18 cellular contexts compared by ENCODE assay signal in genomic region chr3:71318459-71318827, GRCh38.
DNase-seq lines count a peak whose midpoint lies in the region; ATAC-seq and TF ChIP-seq lines count a peak whose summit lies in the region.
"Had no signal": no experiment of that assay in that cellular context is flagged by ENCODE, and none has a peak within 500 bp of the region (broad histone marks: within the 10 kb centered on the region; RNA-seq: fewer than 3 reads in every experiment).

No MANE protein-coding gene starts in this region.

- H3K27ac Mint-ChIP-seq in activated T-cell treated with anti-CD3 and anti-CD28 coated beads, Interleukin-2, amount 50 U/mL, for 24 hours = peak overlapping the region; percentile 42
- peak overlapping the region; percentile 27 for H3K27ac Mint-ChIP-seq in stimulated activated naive B cell treated with anti-CD40 and anti-IgM and Interleukin-4, amounts not matched to agents 10 μg/mL and 1 μg/mL and 100 μg/mL, for 72 hours
- no peak overlapping the region for H3K27ac Mint-ChIP-seq in endothelial cell (ENCODE audit: unreplicated experiment)
- H3K27ac Mint-ChIP-seq: activated CD4-positive, alpha-beta memory T cell treated with anti-CD3 and anti-CD28 coated beads, Interleukin-2, amount 10 ng/mL, durations not matched to agents 7 days and 5 days had no signal

- H3K4me1 Mint-ChIP-seq in activated T-cell treated with anti-CD3 and anti-CD28 coated beads, Interleukin-2, amount 50 U/mL, for 24 hours (ENCODE audit: low read depth) = peaks cover 36% of the 10 kb centered on the region
- peaks cover 21 to 60% of the 10 kb centered on the region in 2 donors for H3K4me1 Mint-ChIP-seq in stimulated activated naive B cell treated with anti-CD40 and anti-IgM and Interleukin-4, amounts not matched to agents 10 μg/mL and 1 μg/mL and 100 μg/mL, for 72 hours
- no peaks in the 10 kb centered on the region for H3K4me1 Mint-ChIP-seq in endothelial cell (ENCODE audit: unreplicated experiment)
- H3K4me1 Mint-ChIP-seq: activated CD4-positive, alpha-beta memory T cell treated with anti-CD3 and anti-CD28 coated beads, Interleukin-2, amount 10 ng/mL, durations not matched to agents 7 days and 5 days had no signal

- no peak overlapping the region for H2AFZ ChIP-seq in OCI-LY7 (ENCODE audit: low read length)

- no peaks in the 10 kb centered on the region for H3K9me2 ChIP-seq in OCI-LY7 (ENCODE audit: insufficient read depth, low read length)

- POLR2A ChIA-PET in OCI-LY7 (lab: Charles Lee) = interaction anchor here (0.5 to 0.9 kb wide), 2 partner anchors 9 to 85 kb away, joined by 3 to 7 read pairs; no protein-coding TSS in a partner anchor

- no peaks in the 10 kb centered on the region for H3K27me3 ChIP-seq in right lobe of liver
- no peaks in the 10 kb centered on the region for H3K27me3 ChIP-seq in gastrocnemius medialis

- no peak overlapping the region for H3K27ac ChIP-seq in OCI-LY7 (ENCODE audit: low read depth, low read length, poor library complexity, severe bottlenecking)
- H3K27ac ChIP-seq in right lobe of liver = peak overlapping the region in 2 of 3 donors; percentile 21 to 38
- no peak overlapping the region for H3K27ac ChIP-seq in gastrocnemius medialis
- H3K27ac ChIP-seq: C4-2B had no signal

- peak overlapping the region; percentile 56; the same call in 1 of the 2 replicates for H3K4me2 ChIP-seq in OCI-LY7 (ENCODE audit: low read length)

- TF ChIP-seq POLR2A in right lobe of liver (IDR thresholded peaks at IDR 0.05) = no peak
- no peak for TF ChIP-seq POLR2A in gastrocnemius medialis (IDR thresholded peaks at IDR 0.05)

- H3K9me3 ChIP-seq in OCI-LY7 (ENCODE audit: low read length) (no peaks in the 10 kb centered on the region), right lobe of liver (no peaks in the 10 kb centered on the region), gastrocnemius medialis (no peaks in the 10 kb centered on the region)

- ATAC-seq in right lobe of liver (peak in 3 of 4 donors; percentile 9 to 15 (median 14)), gastrocnemius medialis (no peak)
- ATAC-seq in stimulated activated naive B cell treated with anti-CD40 and anti-IgM and Interleukin-4, amounts not matched to agents 10 μg/mL and 1 μg/mL and 100 μg/mL, for 72 hours (replicated peaks) = no peak
- ATAC-seq: K562 had no signal

- H4K20me1 ChIP-seq in OCI-LY7 (ENCODE audit: insufficient read depth, low read length) = no peaks in the 10 kb centered on the region

- CTCF ChIA-PET in OCI-LY7 (lab: Charles Lee; ENCODE audit: unreplicated experiment) = no interaction called here

- no peak overlapping the region for H3K4me3 Mint-ChIP-seq in activated T-cell treated with anti-CD3 and anti-CD28 coated beads, Interleukin-2, amount 50 U/mL, for 24 hours
- no peak overlapping the region for H3K4me3 Mint-ChIP-seq in stimulated activated naive B cell treated with anti-CD40 and anti-IgM and Interleukin-4, amounts not matched to agents 10 μg/mL and 1 μg/mL and 100 μg/mL, for 72 hours
- no peak overlapping the region for H3K4me3 Mint-ChIP-seq in endothelial cell (ENCODE audit: unreplicated experiment)
- H3K4me3 Mint-ChIP-seq: activated CD4-positive, alpha-beta memory T cell treated with anti-CD3 and anti-CD28 coated beads, Interleukin-2, amount 10 ng/mL, durations not matched to agents 7 days and 5 days had no signal

- no peaks in the 10 kb centered on the region for H3K9me3 Mint-ChIP-seq in activated T-cell treated with anti-CD3 and anti-CD28 coated beads, Interleukin-2, amount 50 U/mL, for 24 hours
- no peaks in the 10 kb centered on the region for H3K9me3 Mint-ChIP-seq in stimulated activated naive B cell treated with anti-CD40 and anti-IgM and Interleukin-4, amounts not matched to agents 10 μg/mL and 1 μg/mL and 100 μg/mL, for 72 hours
- no peaks in the 10 kb centered on the region for H3K9me3 Mint-ChIP-seq in endothelial cell (ENCODE audit: unreplicated experiment)
- H3K9me3 Mint-ChIP-seq: activated CD4-positive, alpha-beta memory T cell treated with anti-CD3 and anti-CD28 coated beads, Interleukin-2, amount 10 ng/mL, durations not matched to agents 7 days and 5 days had no signal

- no TSS peak for BruUV-seq in OCI-LY7 (replicated peaks; lab: Mats Ljungman, UMichigan)

- H3K36me3 Mint-ChIP-seq in activated T-cell treated with anti-CD3 and anti-CD28 coated beads, Interleukin-2, amount 50 U/mL, for 24 hours (ENCODE audit: low read depth) = peaks cover 5% of the 10 kb centered on the region
- H3K36me3 Mint-ChIP-seq in stimulated activated naive B cell treated with anti-CD40 and anti-IgM and Interleukin-4, amounts not matched to agents 10 μg/mL and 1 μg/mL and 100 μg/mL, for 72 hours = peaks cover 3 to 7% of the 10 kb centered on the region in 2 donors
- H3K36me3 Mint-ChIP-seq in endothelial cell (ENCODE audit: low read depth, unreplicated experiment) = no peaks in the 10 kb centered on the region

- in situ Hi-C loops in gastrocnemius medialis (cut with MboI; ENCODE audit: low sequenced_read_pairs in 4 of 4) = no loop called here

- no peak for DNase-seq in activated T-cell treated with anti-CD3 and anti-CD28 coated beads, Interleukin-2, amount 50 U/mL, for 24 hours
- no peak for DNase-seq in activated T-cell treated with anti-CD3 and anti-CD28 coated beads, Interleukin-2, amount 50 U/mL, for 48 hours
- DNase-seq in OCI-LY7 (ENCODE audit: low spot score) (no peak), right lobe of liver (no peak), foreskin melanocyte (no peak), gastrocnemius medialis (no peak), endothelial cell (ENCODE audit: low spot score) (no peak)
- no peak for DNase-seq in stimulated activated naive B cell treated with anti-CD40 and anti-IgM and Interleukin-4, amounts not matched to agents 10 μg/mL and 1 μg/mL and 100 μg/mL, for 72 hours
- DNase-seq: activated CD4-positive, alpha-beta memory T cell treated with anti-CD3 and anti-CD28 coated beads, Interleukin-2, amount 10 ng/mL, durations not matched to agents 7 days and 5 days; activated CD4-positive, CD25-positive, alpha-beta regulatory T cell; activated naive CD4-positive, alpha-beta T cell treated with Interleukin-2 at 50 U/mL for 16 hours; aorta; DMS 273 treated with DMSO at 0.1 percent for 48 hours; left colon; NCI-H187 treated with DMSO at 0.1 percent for 48 hours; stimulated activated CD8-positive, alpha-beta memory T cell treated with anti-CD3 and anti-CD28 coated beads, Interleukin-4, amount 100 ng/mL, for 48 hours had no signal

- H3K4me3 ChIP-seq in OCI-LY7 (ENCODE audit: low read depth, low read length, poor library complexity, severe bottlenecking) = no peak overlapping the region
- H3K4me3 ChIP-seq in right lobe of liver = no peak overlapping the region
- H3K4me3 ChIP-seq in gastrocnemius medialis = no peak overlapping the region
- H3K4me3 ChIP-seq: K562 had no signal

- intact Hi-C loops in OCI-LY7 (cut with micrococcal nuclease; ENCODE audit: unreplicated experiment) = no loop called here
- intact Hi-C loops in right lobe of liver (cut with DNase I) = no loop called here
- intact Hi-C loops in gastrocnemius medialis (cut with DNase I; ENCODE audit: low total_unique reads) = no loop called here

- no peak for TF ChIP-seq CTCF in OCI-LY7 (conservative IDR thresholded peaks at IDR 0.05; ENCODE audit: low read length)
- TF ChIP-seq CTCF in right lobe of liver (IDR thresholded peaks at IDR 0.05) = no peak
- TF ChIP-seq CTCF in gastrocnemius medialis (IDR thresholded peaks at IDR 0.05 in 4 of 5, conservative IDR thresholded peaks at IDR 0.05 in 1 of 5) = no peak
- TF ChIP-seq CTCF in endothelial cell (IDR thresholded peaks at IDR 0.05; ENCODE audit: unreplicated experiment) = no peak

- H3K79me2 ChIP-seq in OCI-LY7 (ENCODE audit: insufficient read depth, low read depth, low read length) = peaks cover 17% of the 10 kb centered on the region; the same call in 1 of the 2 replicates

- no peaks in the 10 kb centered on the region for H3K27me3 Mint-ChIP-seq in activated T-cell treated with anti-CD3 and anti-CD28 coated beads, Interleukin-2, amount 50 U/mL, for 24 hours
- H3K27me3 Mint-ChIP-seq in stimulated activated naive B cell treated with anti-CD40 and anti-IgM and Interleukin-4, amounts not matched to agents 10 μg/mL and 1 μg/mL and 100 μg/mL, for 72 hours = no peaks in the 10 kb centered on the region
- H3K27me3 Mint-ChIP-seq in endothelial cell (ENCODE audit: unreplicated experiment) = peaks cover 3% of the 10 kb centered on the region
- H3K27me3 Mint-ChIP-seq: activated CD4-positive, alpha-beta memory T cell treated with anti-CD3 and anti-CD28 coated beads, Interleukin-2, amount 10 ng/mL, durations not matched to agents 7 days and 5 days had no signal

- no peaks in the 10 kb centered on the region for H3K36me3 ChIP-seq in OCI-LY7 (ENCODE audit: insufficient read depth, low read length)
- H3K36me3 ChIP-seq in right lobe of liver = no peaks in the 10 kb centered on the region
- H3K36me3 ChIP-seq in gastrocnemius medialis = no peaks in the 10 kb centered on the region

- H3K4me1 ChIP-seq in OCI-LY7 (ENCODE audit: insufficient read depth, low read length, poor library complexity, severe bottlenecking) (peaks cover 20% of the 10 kb centered on the region), right lobe of liver (peaks cover 0 to 8% (median 4%) of the 10 kb centered on the region in 4 donors), gastrocnemius medialis (no peaks in the 10 kb centered on the region)

- whole genome bisulfite sequencing in right lobe of liver (ENCODE audit: insufficient coverage, low coverage, low lambda C conversion rate, missing lambda C conversion rate) = 14% methylated on average over 3 of the region's 3 CpGs

Comparison
In these comparisons a context has a peak if more than half of its experiments do, and no peak if none do; other contexts are left out.
1. H3K27ac ChIP-seq: peak in right lobe of liver (2 of 3); none in OCI-LY7 (single experiment) and gastrocnemius medialis (0 of 4).
2. ATAC-seq: peak in right lobe of liver (3 of 4); none in stimulated activated naive B cell treated with anti-CD40 and anti-IgM and Interleukin-4, amounts not matched to agents 10 μg/mL and 1 μg/mL and 100 μg/mL, for 72 hours (0 of 2) and gastrocnemius medialis (0 of 2).